8 cellular contexts compared by ENCODE assay signal in genomic region chr4:139555073-139555704, GRCh38. TPM values are rescaled to one million over a fixed set of nuclear protein-coding genes. Genes with fewer than 3 reads are reported as not detected.
DNase-seq lines count a peak whose midpoint lies in the region; ATAC-seq, FAIRE-seq and TF ChIP-seq lines count a peak whose summit lies in the region.

No MANE protein-coding gene starts in this region.

- intact Hi-C loops in endothelial cell of umbilical vein (cut with micrococcal nuclease) = loop anchor here (2.0 kb wide), 1 partner anchor 136 kb away; no protein-coding TSS in a partner anchor

- no peaks in the 10 kb centered on the region for H3K9me1 ChIP-seq in endothelial cell of umbilical vein (replicated peaks; ENCODE audit: control insufficient read depth, extremely low read depth, insufficient read depth, low read length)

- peak overlapping the region; percentile 72 for H3K4me3 ChIP-seq in HUES48 (ENCODE audit: low read depth, low read length)
- H3K4me3 ChIP-seq in OCI-LY3 (ENCODE audit: low read length) = peak overlapping the region; percentile 88
- peak overlapping the region; percentile 65 to 91 (median 89) for H3K4me3 ChIP-seq in endothelial cell of umbilical vein (replicated peaks in 1 of 3; ENCODE audit: insufficient read depth in 1 of 3, low read depth in 1 of 3, low read length in 3 of 3)
- H3K4me3 ChIP-seq in mesodermal cell (ENCODE audit: extremely low read depth, insufficient read depth, low read length, poor library complexity, severe bottlenecking) = peak overlapping the region; percentile 74

- peak; percentile 41 for ATAC-seq in GM19372 (IDR thresholded peaks at IDR 0.05; ENCODE audit: low read depth, unreplicated experiment)

- H3K9ac ChIP-seq in HUES48 (ENCODE audit: low read depth, low read length) = peak overlapping the region; percentile 59
- H3K9ac ChIP-seq in OCI-LY3 (ENCODE audit: low read length) = peak overlapping the region; percentile 87
- H3K9ac ChIP-seq in endothelial cell of umbilical vein (replicated peaks; ENCODE audit: extremely low read depth, insufficient read depth, low read length) = peak overlapping the region; percentile 96

- H4K20me1 ChIP-seq in OCI-LY3 (ENCODE audit: insufficient read depth, low read length) (peaks cover 41% of the 10 kb centered on the region), endothelial cell of umbilical vein (replicated peaks; ENCODE audit: control insufficient read depth, extremely low read depth, insufficient read depth, low read length) (peaks cover 2% of the 10 kb centered on the region)

- TF ChIP-seq POLR2A in endothelial cell of umbilical vein (IDR thresholded peaks at IDR 0.05; ENCODE audit: low read depth, low read length) = peak; percentile 78

- POLR2A ChIA-PET in endothelial cell of umbilical vein (lab: Charles Lee) = interaction anchor here (0.7 kb wide), 1 partner anchor 56 kb away, joined by 9 read pairs; no protein-coding TSS in a partner anchor

- peak overlapping the region; percentile 84 for H3K4me2 ChIP-seq in OCI-LY3 (ENCODE audit: low read length)
- peak overlapping the region; percentile 95 for H3K4me2 ChIP-seq in endothelial cell of umbilical vein (ENCODE audit: insufficient read depth, low read length)

- peaks cover 58% of the 10 kb centered on the region for H3K79me2 ChIP-seq in OCI-LY3 (ENCODE audit: low read length)
- H3K79me2 ChIP-seq in endothelial cell of umbilical vein (ENCODE audit: control insufficient read depth, insufficient read depth, low read length) = peaks cover 44% of the 10 kb centered on the region

- dilution Hi-C loops in endothelial cell of umbilical vein (cut with MboI; ENCODE audit: extremely low pct_ligation_motif_present, low sequenced_read_pairs) = no loop called here

- FAIRE-seq in endothelial cell of umbilical vein (lab: Jason Lieb, UNC) = peak; percentile 83

- H3K36me3 ChIP-seq in HUES48 (ENCODE audit: control insufficient read depth, insufficient read depth, low read length) = no peaks in the 10 kb centered on the region
- no peaks in the 10 kb centered on the region for H3K36me3 ChIP-seq in OCI-LY3 (replicated peaks; ENCODE audit: low read depth, low read length)
- no peaks in the 10 kb centered on the region for H3K36me3 ChIP-seq in endothelial cell of umbilical vein (ENCODE audit: control insufficient read depth in 2 of 2, extremely low read depth in 1 of 2, insufficient read depth in 2 of 2, low read length in 2 of 2)
- no peaks in the 10 kb centered on the region for H3K36me3 ChIP-seq in mesodermal cell (ENCODE audit: control insufficient read depth, insufficient read depth, low read length)

- H3K9me3 ChIP-seq in HUES48 (ENCODE audit: control insufficient read depth, insufficient read depth, low read length) (no peaks in the 10 kb centered on the region), OCI-LY3 (ENCODE audit: insufficient read depth, low read length) (no peaks in the 10 kb centered on the region), endothelial cell of umbilical vein (replicated peaks; ENCODE audit: control insufficient read depth, insufficient read depth, low read length) (no peaks in the 10 kb centered on the region), mesodermal cell (ENCODE audit: control insufficient read depth, low read length) (no peaks in the 10 kb centered on the region)

- H3K27ac ChIP-seq in HUES48 (ENCODE audit: low read depth, low read length) (peak overlapping the region; percentile 57), OCI-LY3 (ENCODE audit: low read length) (peak overlapping the region; percentile 48), endothelial cell of umbilical vein (ENCODE audit: insufficient read depth, low read depth, low read length) (peak overlapping the region; percentile 77), mesodermal cell (ENCODE audit: low read depth, low read length, severe bottlenecking) (peak overlapping the region; percentile 89)

- no TSS peak for BruUV-seq in endothelial cell of umbilical vein (replicated peaks; lab: Mats Ljungman, UMichigan)

- TF ChIP-seq CTCF in AG09319 (IDR thresholded peaks at IDR 0.05; ENCODE audit: low read depth, low read length) (no peak), OCI-LY3 (IDR thresholded peaks at IDR 0.05; ENCODE audit: low read depth, low read length) (no peak), endothelial cell of umbilical vein (IDR thresholded peaks at IDR 0.05; ENCODE audit: extremely low read depth in 1 of 2, insufficient read depth in 1 of 2, low read depth in 1 of 2, low read length in 2 of 2) (no peak)

- CTCF ChIA-PET in endothelial cell of umbilical vein (lab: Charles Lee) = interaction anchor here (1.3 to 2.2 kb wide), 3 partner anchors 10 to 24 kb away, joined by 3 to 5 read pairs (median 4); no protein-coding TSS in a partner anchor

- H3K4me1 ChIP-seq in HUES48 (ENCODE audit: control insufficient read depth, insufficient read depth, low read length) = peaks cover 30% of the 10 kb centered on the region
- H3K4me1 ChIP-seq in OCI-LY3 (ENCODE audit: low read length) = peaks cover 29% of the 10 kb centered on the region
- peaks cover 20% of the 10 kb centered on the region for H3K4me1 ChIP-seq in endothelial cell of umbilical vein (ENCODE audit: control insufficient read depth, extremely low read depth, insufficient read depth, low read length)
- peaks cover 43% of the 10 kb centered on the region for H3K4me1 ChIP-seq in mesodermal cell (ENCODE audit: control insufficient read depth, insufficient read depth, low read length, poor library complexity, severe bottlenecking)

- DNase-seq in AG09319 (ENCODE audit: extremely low read depth, low read depth) = peak; percentile 65
- peak; percentile 76 for DNase-seq in activated T-cell treated with anti-CD3 and anti-CD28 coated beads for 4 hours
- peak; percentile 96 for DNase-seq in endothelial cell of umbilical vein (ENCODE audit: low read depth, low spot score)
- DNase-seq in stimulated activated CD8-positive, alpha-beta memory T cell treated with anti-CD3 and anti-CD28 coated beads, Interleukin-15, amount 100 ng/mL, for 1 hour (ENCODE audit: low read depth) = peak; percentile 31

- H2AFZ ChIP-seq in OCI-LY3 (ENCODE audit: low read depth, low read length) = peak overlapping the region; percentile 88
- H2AFZ ChIP-seq in endothelial cell of umbilical vein (ENCODE audit: low read depth, low read length) = peak overlapping the region; percentile 81

- 0 to 1% methylated on average over 27 to 38 of the region's 53 CpGs for WGBS in mesodermal cell (ENCODE audit: insufficient coverage in 2 of 2), 2 experiments

- H3K27me3 ChIP-seq in HUES48 (ENCODE audit: control insufficient read depth, insufficient read depth, low read length) = peaks cover 77% of the 10 kb centered on the region
- H3K27me3 ChIP-seq in OCI-LY3 (ENCODE audit: low read depth, low read length) = peaks cover 24% of the 10 kb centered on the region
- peaks cover 15 to 23% of the 10 kb centered on the region in 2 experiments for H3K27me3 ChIP-seq in endothelial cell of umbilical vein (ENCODE audit: control insufficient read depth in 2 of 2, insufficient read depth in 2 of 2, low read length in 2 of 2)

TF ChIP-seq in endothelial cell of umbilical vein, 7 proteins besides CTCF, POLR2A, EP300 and RAD21:
- TF ChIP-seq MAX (IDR thresholded peaks at IDR 0.05; ENCODE audit: insufficient read depth, insufficient read length) = peak; percentile 0
- peak; percentile 86 for TF ChIP-seq POLR2AphosphoS5 (IDR thresholded peaks at IDR 0.05; ENCODE audit: insufficient read depth, low read depth, low read length)
- TF ChIP-seq EZH2 (IDR thresholded peaks at IDR 0.05; ENCODE audit: borderline replicate concordance, low read depth, low read length, severe bottlenecking) = no peak
- TF ChIP-seq JUN (IDR thresholded peaks at IDR 0.05; ENCODE audit: borderline replicate concordance, insufficient read depth, insufficient read length, low read depth) = no peak
- peak; percentile 75 for TF ChIP-seq MYC (IDR thresholded peaks at IDR 0.05; ENCODE audit: low read depth, low read length)

RNA-seq across cellular contexts. Expression of gene SETD7, which starts 0.8 kb away (rescaled TPM):
- 36.4 and 39.9 TPM in 2 replicates for total RNA-seq in endothelial cell of umbilical vein
- polyA plus RNA-seq in endothelial cell of umbilical vein = 11.7 and 18.8 TPM in 2 replicates
- polyA plus RNA-seq in endothelial cell of umbilical vein (2011; cell fraction: cytosol; rRNA removed) = 13.2 and 14.9 TPM in 2 replicates
- polyA plus RNA-seq in endothelial cell of umbilical vein (2011; cell fraction: nucleus; rRNA removed) = 14.8 and 15.7 TPM in 2 replicates
- polyA plus RNA-seq in endothelial cell of umbilical vein (2012) = 30.1 and 38.2 TPM in 2 replicates
- 48.9 and 51.7 TPM in 2 replicates for polyA minus RNA-seq in endothelial cell of umbilical vein
- 25.0 TPM for polyA minus RNA-seq in endothelial cell of umbilical vein (2011; cell fraction: cytosol; rRNA and poly(A)+ RNA removed)
- 19.5 and 23.6 TPM in 2 replicates for polyA minus RNA-seq in endothelial cell of umbilical vein (2011; cell fraction: nucleus; rRNA and poly(A)+ RNA removed)
- polyA plus RNA-seq in mesodermal cell (2013, experiment 1 of 2) = 19.2 TPM
- polyA plus RNA-seq in mesodermal cell (2013, experiment 2 of 2) = 20.0 TPM

Comparison
In these comparisons a context has a peak if more than half of its experiments do, and no peak if none do; other contexts are left out.
1. Peak in every context shown above with its lines: DNase-seq, ATAC-seq, H3K4me3 ChIP-seq and H3K27ac ChIP-seq.
2. DNase-seq: peak in every context shown above with its lines; median percentile 96 in endothelial cell of umbilical vein; 76 in activated T-cell treated with anti-CD3 and anti-CD28 coated beads for 4 hours; 65 in AG09319; 31 in stimulated activated CD8-positive, alpha-beta memory T cell treated with anti-CD3 and anti-CD28 coated beads, Interleukin-15, amount 100 ng/mL, for 1 hour.